In the genomic region with DNA sequence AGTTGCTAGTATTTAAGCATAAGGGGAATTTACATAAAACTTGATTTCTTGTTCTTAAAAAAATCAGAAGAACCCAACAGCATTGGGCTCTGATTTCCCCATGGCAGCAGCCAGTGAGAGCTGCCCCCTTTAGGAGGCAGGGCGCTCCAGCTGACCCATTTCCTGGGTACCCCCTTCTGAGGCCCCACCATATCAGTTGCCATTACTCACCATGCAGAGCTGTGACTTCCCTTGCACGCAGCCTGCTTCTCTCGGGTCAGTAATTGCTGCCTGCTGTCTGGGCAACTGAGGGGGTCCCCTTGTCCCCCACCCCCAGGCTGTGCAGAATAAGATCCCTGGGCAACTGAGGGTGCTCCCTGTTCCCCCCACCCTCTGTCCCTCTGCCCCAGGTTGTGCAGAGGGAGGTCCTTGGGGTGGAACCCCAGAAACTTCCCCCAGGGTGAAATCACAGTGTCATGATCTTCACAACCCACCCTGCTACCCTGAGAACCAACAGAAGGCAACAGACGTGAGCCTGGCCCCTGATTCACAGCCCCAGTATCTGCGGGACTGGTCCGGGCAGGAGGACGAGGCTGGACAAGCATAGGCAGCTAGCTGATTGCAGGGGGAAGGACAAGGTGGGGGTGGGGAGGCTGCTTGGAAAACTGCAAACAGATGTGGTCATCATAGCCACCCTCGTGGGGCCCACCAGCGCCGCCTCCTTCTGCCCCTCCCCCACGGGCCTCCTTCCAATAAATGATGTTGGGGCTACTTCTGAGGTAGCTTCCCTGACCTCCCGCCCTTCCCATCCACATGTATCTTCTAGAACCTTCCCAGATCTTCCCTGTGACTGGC, we compare ENCODE assay signal across 17 cellular contexts. TPM values are rescaled to one million over a fixed set of nuclear protein-coding genes. Genes with fewer than 3 reads are reported as not detected.
A peak's percentile ranks its signal among the peaks of the same experiment; 100 is the strongest.
DNase-seq lines count a peak whose midpoint lies in the region; ATAC-seq and TF ChIP-seq lines count a peak whose summit lies in the region.
"Had no signal": no experiment of that assay in that cellular context is flagged by ENCODE, and none has a peak within 500 bp of the region (broad histone marks: within the 10 kb centered on the region; RNA-seq: fewer than 3 reads in every experiment).

No MANE protein-coding gene starts in this region.

- ATAC-seq in RWPE2 (ENCODE audit: low read depth) (peak; percentile 73), HG02973 (IDR thresholded peaks at IDR 0.05; ENCODE audit: unreplicated experiment) (no peak), GM19395 (IDR thresholded peaks at IDR 0.05; ENCODE audit: unreplicated experiment) (no peak)
- ATAC-seq in CD8-positive, alpha-beta T cell = no peak
- ATAC-seq: activated naive CD8-positive, alpha-beta T cell treated with anti-CD3 and anti-CD28 coated beads, Interleukin-2, amount 50 U/mL, for 24 hours had no signal

- H3K27me3 ChIP-seq in RWPE2 (ENCODE audit: insufficient read depth, poor library complexity, severe bottlenecking) = no peaks in the 10 kb centered on the region
- no peaks in the 10 kb centered on the region for H3K27me3 ChIP-seq in osteoblast (ENCODE audit: insufficient read depth, low read length)
- H3K27me3 ChIP-seq in CD8-positive, alpha-beta T cell (ENCODE audit: insufficient read depth, low read length) = no peaks in the 10 kb centered on the region
- H3K27me3 ChIP-seq: dorsolateral prefrontal cortex had no signal

- no peaks in the 10 kb centered on the region for H4K20me1 ChIP-seq in osteoblast (ENCODE audit: insufficient read depth, low read length)

- no peak overlapping the region for H3K27ac ChIP-seq in RWPE2 (ENCODE audit: poor library complexity, severe bottlenecking)
- H3K27ac ChIP-seq in osteoblast (ENCODE audit: low read depth, low read length) = no peak overlapping the region
- no peak overlapping the region for H3K27ac ChIP-seq in CD8-positive, alpha-beta T cell (ENCODE audit: low read depth, low read length)
- H3K27ac ChIP-seq: dorsolateral prefrontal cortex, KMS-11, SK-N-MC had no signal

- H3K36me3 Mint-ChIP-seq in CD8-positive, alpha-beta T cell = no peaks in the 10 kb centered on the region

- H3K79me2 ChIP-seq in osteoblast (ENCODE audit: insufficient read depth, low read length) = no peaks in the 10 kb centered on the region

- no peak overlapping the region for H3K4me2 ChIP-seq in osteoblast (ENCODE audit: insufficient read depth, low read length)
- H3K4me2 ChIP-seq: KMS-11 had no signal

- H3K4me3 Mint-ChIP-seq in CD8-positive, alpha-beta T cell = no peak overlapping the region
- H3K4me3 Mint-ChIP-seq: activated naive CD8-positive, alpha-beta T cell treated with anti-CD3 and anti-CD28 coated beads, Interleukin-2, amount 50 U/mL, for 24 hours had no signal

- H2AFZ ChIP-seq in osteoblast (ENCODE audit: low read length) = no peak overlapping the region

- H3K4me1 ChIP-seq in RWPE2 (ENCODE audit: insufficient read depth, poor library complexity, severe bottlenecking) (peaks cover 9% of the 10 kb centered on the region), osteoblast (ENCODE audit: insufficient read depth, low read length) (peaks cover 16% of the 10 kb centered on the region)
- no peaks in the 10 kb centered on the region for H3K4me1 ChIP-seq in CD8-positive, alpha-beta T cell (ENCODE audit: insufficient read depth, low read length)

- intact Hi-C loops in CD8-positive, alpha-beta T cell (cut with DNase I, micrococcal nuclease) = no loop called here

- H3K9me3 Mint-ChIP-seq in CD8-positive, alpha-beta T cell = no peaks in the 10 kb centered on the region
- H3K9me3 Mint-ChIP-seq: activated naive CD8-positive, alpha-beta T cell treated with anti-CD3 and anti-CD28 coated beads, Interleukin-2, amount 50 U/mL, for 24 hours had no signal

- CTCF ChIA-PET in CD8-positive, alpha-beta T cell (lab: Charles Lee) = interaction anchor here (1.2 kb wide), 1 partner anchor 11 kb away, joined by 3 read pairs; no protein-coding TSS in a partner anchor

- no peak overlapping the region for H3K27ac Mint-ChIP-seq in CD8-positive, alpha-beta T cell
- H3K27ac Mint-ChIP-seq: activated naive CD8-positive, alpha-beta T cell treated with anti-CD3 and anti-CD28 coated beads, Interleukin-2, amount 50 U/mL, for 24 hours had no signal

- POLR2A ChIA-PET in CD8-positive, alpha-beta T cell (lab: Charles Lee) = no interaction called here

- peaks cover 13% of the 10 kb centered on the region for H3K27me3 Mint-ChIP-seq in CD8-positive, alpha-beta T cell (ENCODE audit: low read depth)

- peak; percentile 82 for DNase-seq in Daoy (ENCODE audit: low read depth)
- DNase-seq in RWPE2 (ENCODE audit: low spot score) = no peak
- peak; percentile 62 for DNase-seq in fibroblast of mammary gland (ENCODE audit: low read depth)
- DNase-seq in osteoblast (ENCODE audit: insufficient read length, low spot score, missing footprints) = peak; percentile 50
- DNase-seq in iPS-NIHi7 (ENCODE audit: extremely low spot score) = no peak
- no peak for DNase-seq in CD8-positive, alpha-beta T cell
- DNase-seq: activated CD4-positive, CD25-positive, alpha-beta regulatory T cell; activated naive CD8-positive, alpha-beta T cell treated with anti-CD3 and anti-CD28 coated beads, Interleukin-2, amount 50 U/mL, for 24 hours; dorsolateral prefrontal cortex; hippocampal formation; NCI-H1694 treated with DMSO at 0.1 percent for 48 hours; nucleus accumbens had no signal

- no peaks in the 10 kb centered on the region for H3K4me1 Mint-ChIP-seq in CD8-positive, alpha-beta T cell (ENCODE audit: low read depth)
- H3K4me1 Mint-ChIP-seq: activated naive CD8-positive, alpha-beta T cell treated with anti-CD3 and anti-CD28 coated beads, Interleukin-2, amount 50 U/mL, for 24 hours had no signal

- H3K9me3 ChIP-seq in RWPE2 (ENCODE audit: severe bottlenecking) (no peaks in the 10 kb centered on the region), osteoblast (ENCODE audit: low read depth, low read length) (no peaks in the 10 kb centered on the region)
- no peaks in the 10 kb centered on the region for H3K9me3 ChIP-seq in CD8-positive, alpha-beta T cell (ENCODE audit: low read length)

- TF ChIP-seq CTCF in RWPE2 (IDR thresholded peaks at IDR 0.05; ENCODE audit: poor library complexity, severe bottlenecking) = no peak
- no peak for TF ChIP-seq CTCF in fibroblast of mammary gland (conservative IDR thresholded peaks at IDR 0.05; ENCODE audit: control insufficient read depth, insufficient read depth, low read depth, low read length)
- no peak for TF ChIP-seq CTCF in osteoblast (IDR thresholded peaks at IDR 0.05; ENCODE audit: extremely low read depth, low read depth, low read length)
- TF ChIP-seq CTCF in CD8-positive, alpha-beta T cell (IDR thresholded peaks at IDR 0.05) = no peak

- H3K36me3 ChIP-seq in RWPE2 (ENCODE audit: low read depth) = no peaks in the 10 kb centered on the region
- no peaks in the 10 kb centered on the region for H3K36me3 ChIP-seq in osteoblast (ENCODE audit: insufficient read depth, low read length)
- H3K36me3 ChIP-seq in CD8-positive, alpha-beta T cell (ENCODE audit: insufficient read depth, low read length) = no peaks in the 10 kb centered on the region

- H3K4me3 ChIP-seq in RWPE2 (ENCODE audit: severe bottlenecking) (no peak overlapping the region), fibroblast of mammary gland (ENCODE audit: control insufficient read depth, low read depth, low read length) (no peak overlapping the region), osteoblast (ENCODE audit: insufficient read depth, low read length) (no peak overlapping the region)
- no peak overlapping the region for H3K4me3 ChIP-seq in CD8-positive, alpha-beta T cell (ENCODE audit: low read depth, low read length)
- H3K4me3 ChIP-seq: dorsolateral prefrontal cortex, lung, SK-N-MC had no signal

RNA-seq across cellular contexts. Expression of gene CDC42EP4, which starts 12.0 kb away (rescaled TPM):
- total RNA-seq in Daoy (2014; rRNA removed; shearing (Covaris generic)) = 39.7 and 50.5 TPM in 2 replicates
- 13.8 and 16.3 TPM in 2 replicates for total RNA-seq in osteoblast
- total RNA-seq in CD8-positive, alpha-beta T cell = 1 to 10 TPM; 3.5 to 4.4 TPM

Comparison
In these comparisons a context has a peak if more than half of its experiments do, and no peak if none do; other contexts are left out.
1. DNase-seq: peak in Daoy (single experiment), fibroblast of mammary gland (single experiment) and osteoblast (single experiment); none in RWPE2 (single experiment), iPS-NIHi7 (single experiment) and CD8-positive, alpha-beta T cell (0 of 7).